Comparison of ENCODE assay signal across 8 cellular contexts in the genomic region with DNA sequence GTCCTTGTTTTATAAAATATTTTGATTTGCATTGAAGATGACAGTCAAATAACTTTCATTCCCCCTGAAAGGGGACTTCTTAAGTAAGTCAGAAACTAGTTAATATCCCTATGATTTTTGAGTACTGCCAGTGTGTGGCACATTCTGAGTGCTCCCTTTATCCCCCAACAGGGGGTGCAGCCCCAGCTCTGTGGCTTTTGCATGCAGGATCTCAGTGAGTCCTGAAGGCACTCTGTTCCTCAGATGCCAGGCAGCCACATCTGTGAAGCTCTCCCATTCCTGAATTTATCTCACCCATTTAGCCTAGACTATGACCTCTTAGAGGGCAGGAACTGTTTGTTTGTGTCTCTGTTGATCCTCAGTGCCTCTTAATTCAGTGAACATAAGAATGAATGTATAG.
A peak's percentile ranks its signal among the peaks of the same experiment; 100 is the strongest.
DNase-seq lines count a peak whose midpoint lies in the region; ATAC-seq and TF ChIP-seq lines count a peak whose summit lies in the region.

No MANE protein-coding gene starts in this region.

- H3K27ac ChIP-seq in RWPE1 (no peak overlapping the region), hepatocyte (no peak overlapping the region), esophagus squamous epithelium (no peak overlapping the region)

- no peaks in the 10 kb centered on the region for H3K36me3 ChIP-seq in hepatocyte (replicated peaks; ENCODE audit: insufficient read depth, low read depth)
- H3K36me3 ChIP-seq in esophagus squamous epithelium, result no peaks in the 10 kb centered on the region

- POLR2A ChIA-PET in RWPE1 (lab: Yijun Ruan, JAX; ENCODE audit: low non-redundant PET), result no interaction called here

- H3K79me2 ChIP-seq in hepatocyte, result no peaks in the 10 kb centered on the region

- intact Hi-C loops in esophagus squamous epithelium (cut with DNase I), result no loop called here

- no peaks in the 10 kb centered on the region for H3K9me2 ChIP-seq in hepatocyte (replicated peaks; ENCODE audit: insufficient read depth)

- H3K9me3 ChIP-seq in hepatocyte (ENCODE audit: low read depth), result no peaks in the 10 kb centered on the region
- no peaks in the 10 kb centered on the region for H3K9me3 ChIP-seq in esophagus squamous epithelium

- H3K4me3 ChIP-seq in hepatocyte, result no peak overlapping the region
- no peak overlapping the region for H3K4me3 ChIP-seq in esophagus squamous epithelium

- no peak for TF ChIP-seq POLR2A in esophagus squamous epithelium (IDR thresholded peaks at IDR 0.05)

- H3K4me2 ChIP-seq in hepatocyte, result no peak overlapping the region

- H3K4me1 ChIP-seq in hepatocyte (ENCODE audit: insufficient read depth), result no peaks in the 10 kb centered on the region
- H3K4me1 ChIP-seq in esophagus squamous epithelium, result no peaks in the 10 kb centered on the region

- TF ChIP-seq CTCF in RWPE1 (conservative IDR thresholded peaks at IDR 0.05; ENCODE audit: low read depth) (no peak), hepatocyte (IDR thresholded peaks at IDR 0.05; ENCODE audit: poor library complexity) (peak; percentile 21), esophagus squamous epithelium (IDR thresholded peaks at IDR 0.05) (peak in 1 of 6 experiments; percentile 35)

- no peak overlapping the region for H2AFZ ChIP-seq in hepatocyte

- DNase-seq in AML-193 (lab: John Stamatoyannopoulos, UW), result peak; percentile 41 to 42
- DNase-seq in RWPE1 (ENCODE audit: low spot score), result peak; percentile 3
- peak; percentile 11 for DNase-seq in hepatocyte (ENCODE audit: low spot score)
- DNase-seq in GF-D8 (lab: John Stamatoyannopoulos, UW), result no peak
- DNase-seq in esophagus squamous epithelium (lab: John Stamatoyannopoulos, UW), result no peak

- peak; percentile 45 for ATAC-seq in GM21529 (IDR thresholded peaks at IDR 0.05; ENCODE audit: unreplicated experiment)
- no peak for ATAC-seq in GM18858 (IDR thresholded peaks at IDR 0.05; ENCODE audit: unreplicated experiment)
- ATAC-seq in HG03565 (IDR thresholded peaks at IDR 0.05; ENCODE audit: unreplicated experiment), result no peak

- CTCF ChIA-PET in RWPE1 (lab: Yijun Ruan, JAX), result interaction anchor here (0.6 to 1.0 kb wide), 2 partner anchors 10 to 26 kb away, joined by 3 read pairs; no protein-coding TSS in a partner anchor

- no peaks in the 10 kb centered on the region for H3K27me3 ChIP-seq in hepatocyte
- no peaks in the 10 kb centered on the region for H3K27me3 ChIP-seq in esophagus squamous epithelium

- H4K20me1 ChIP-seq in hepatocyte (ENCODE audit: insufficient read depth, poor library complexity, severe bottlenecking), result no peaks in the 10 kb centered on the region

Comparison
In these comparisons a context has a peak if more than half of its experiments do, and no peak if none do; other contexts are left out.
1. DNase-seq: peak in AML-193 (2 of 2), RWPE1 (single experiment) and hepatocyte (single experiment); none in GF-D8 (single experiment) and esophagus squamous epithelium (single experiment).